ENCODE assay signal across 8 cellular contexts in genomic region chr7:47571355-47572100, GRCh38. TPM values are rescaled to one million over a fixed set of nuclear protein-coding genes. Genes with fewer than 3 reads are reported as not detected.
DNase-seq lines count a peak whose midpoint lies in the region; ATAC-seq lines count a peak whose summit lies in the region.

No MANE protein-coding gene starts in this region.

- peaks cover 54% of the 10 kb centered on the region for H3K4me1 ChIP-seq in HUES6 (ENCODE audit: control insufficient read depth, insufficient read depth, low read length)

- peak overlapping the region; percentile 26 for H3K27ac ChIP-seq in HUES6 (ENCODE audit: low read depth, low read length)

- intact Hi-C loops in Right ventricle myocardium superior (cut with DNase I): no loop called here

- in situ Hi-C loops in ACHN (cut with HindIII; ENCODE audit: low pct_ligation_motif_present, low pct_unique_long_range_greater_than_20kb, low sequenced_read_pairs): no loop called here

- no peaks in the 10 kb centered on the region for H3K27me3 ChIP-seq in HUES6 (ENCODE audit: control insufficient read depth, insufficient read depth, low read length)

- H3K9me3 ChIP-seq in HUES6 (ENCODE audit: control insufficient read depth, insufficient read depth, low read depth, low read length): no peaks in the 10 kb centered on the region

- no peak overlapping the region for H3K4me3 ChIP-seq in HUES6 (ENCODE audit: low read depth, low read length)

- DNase-seq in ACHN (peak; percentile 86), SW480 (ENCODE audit: low spot score) (peak; percentile 84), Right ventricle myocardium superior (peak; percentile 92), renal cortical epithelial cell (ENCODE audit: low read depth) (peak; percentile 88)

- ATAC-seq in Right ventricle myocardium superior (ENCODE audit: poor library complexity) (peak; percentile 76), GM21528 (IDR thresholded peaks at IDR 0.05; ENCODE audit: low FRiP score, unreplicated experiment) (no peak), HG02571 (IDR thresholded peaks at IDR 0.05; ENCODE audit: unreplicated experiment) (no peak), GM19467 (IDR thresholded peaks at IDR 0.05; ENCODE audit: unreplicated experiment) (no peak)

- H3K9ac ChIP-seq in HUES6 (ENCODE audit: low read length): peak overlapping the region; percentile 23

- H3K36me3 ChIP-seq in HUES6 (ENCODE audit: control insufficient read depth, insufficient read depth, low read length): 0 out of 2 replicates have a peak, but pooled peaks cover 4% of the 10 kb centered on the region

RNA-seq across cellular contexts. Expression of gene TNS3, which starts 10.4 kb away (rescaled TPM):
- total RNA-seq in Right ventricle myocardium superior (43.2 TPM), renal cortical epithelial cell (30.4 and 210 TPM in 2 replicates)
